28 cellular contexts compared by ENCODE assay signal in the genomic region with DNA sequence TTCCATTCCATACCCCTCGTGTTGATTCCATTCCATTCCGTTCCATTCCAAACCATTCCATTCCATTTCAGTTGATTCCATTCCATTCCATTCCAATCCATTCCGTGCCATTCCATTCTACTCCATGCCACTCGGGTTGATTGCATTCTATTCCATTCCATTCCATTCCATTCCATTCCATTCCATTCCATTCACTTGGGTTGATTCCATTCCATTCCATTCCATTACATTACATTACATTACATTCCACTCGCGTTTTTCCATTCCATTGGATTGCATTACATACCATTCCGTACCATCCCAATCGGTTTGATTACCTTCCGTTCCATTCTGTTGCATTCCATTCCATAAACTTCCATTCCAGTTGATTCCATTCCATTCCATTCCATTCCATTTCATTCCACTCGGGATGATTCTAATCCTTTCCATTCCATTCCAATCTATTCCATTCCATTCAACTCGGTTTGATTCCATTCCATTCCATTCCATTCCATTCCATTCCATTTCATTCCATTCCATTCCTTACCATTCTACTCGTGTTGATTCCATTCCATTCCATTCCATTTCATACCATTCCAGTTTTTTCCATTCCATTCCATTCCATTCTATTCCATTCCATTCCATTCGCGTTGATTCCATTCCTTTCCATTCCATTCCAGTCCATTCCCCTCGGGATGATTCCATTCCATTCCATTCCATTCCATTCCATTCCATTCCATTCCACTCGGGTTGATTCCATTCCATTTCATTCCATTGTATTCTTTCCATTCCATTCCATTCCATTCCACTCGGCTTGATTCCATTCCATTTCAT.
DNase-seq lines count a peak whose midpoint lies in the region; ATAC-seq and TF ChIP-seq lines count a peak whose summit lies in the region.
"Had no signal": no experiment of that assay in that cellular context is flagged by ENCODE, and none has a peak within 500 bp of the region (broad histone marks: within the 10 kb centered on the region; RNA-seq: fewer than 3 reads in every experiment).

No MANE protein-coding gene starts in this region.

- H3K79me2 ChIP-seq in HCT116 (ENCODE audit: insufficient read depth, low read length) (no peaks in the 10 kb centered on the region), mesendoderm (ENCODE audit: control insufficient read depth, insufficient read depth, low read length) (no peaks in the 10 kb centered on the region)

- H3K36me3 ChIP-seq in BE2C, result no peaks in the 10 kb centered on the region
- H3K36me3 ChIP-seq in HCT116 (ENCODE audit: control insufficient read depth in 1 of 2, insufficient read depth in 2 of 2, low read length in 2 of 2), result no peaks in the 10 kb centered on the region
- H3K36me3 ChIP-seq in mesendoderm (ENCODE audit: control insufficient read depth, insufficient read depth, low read length), result peaks cover 2% of the 10 kb centered on the region
- H3K36me3 ChIP-seq: HAP-1, SJCRH30 had no signal

- H3K18ac ChIP-seq in mesendoderm (ENCODE audit: low read length), result no peak overlapping the region

- no peak overlapping the region for H4K8ac ChIP-seq in mesendoderm (ENCODE audit: low read depth, low read length)

- intact Hi-C loops in HCT116 (cut with micrococcal nuclease), result no loop called here
- intact Hi-C loops in right cardiac atrium (cut with DNase I), result no loop called here

- no peaks in the 10 kb centered on the region for H3K27me3 ChIP-seq in BE2C
- no peaks in the 10 kb centered on the region for H3K27me3 ChIP-seq in HCT116 (ENCODE audit: insufficient read depth, low read length)
- no peaks in the 10 kb centered on the region for H3K27me3 ChIP-seq in mesendoderm (ENCODE audit: insufficient read depth, low read length, poor library complexity)
- H3K27me3 ChIP-seq in right cardiac atrium (ENCODE audit: control insufficient read depth, insufficient read depth), result no peaks in the 10 kb centered on the region
- H3K27me3 ChIP-seq: SJCRH30 had no signal

- no peaks in the 10 kb centered on the region for H4K20me1 ChIP-seq in HCT116 (ENCODE audit: insufficient read depth)

- WGBS in mesendoderm (ENCODE audit: extremely low coverage, insufficient coverage, low lambda C conversion rate), result 100% methylated on average over 13 of the region's 17 CpGs
- 64% methylated on average over 17 of the region's 17 CpGs for WGBS in right cardiac atrium

- H3K9ac ChIP-seq in HCT116 (ENCODE audit: low read length), result no peak overlapping the region
- no peak overlapping the region for H3K9ac ChIP-seq in mesendoderm (ENCODE audit: low read length)
- H3K9ac ChIP-seq: GM23248 had no signal

- H3K4me2 ChIP-seq in HCT116 (ENCODE audit: low read length) (no peak overlapping the region), mesendoderm (ENCODE audit: low read length) (no peak overlapping the region)

- H2BK15ac ChIP-seq in mesendoderm (replicated peaks; ENCODE audit: low read depth), result no peak overlapping the region

- no peaks in the 10 kb centered on the region for H3K4me1 ChIP-seq in BE2C
- H3K4me1 ChIP-seq in HCT116 (ENCODE audit: control insufficient read depth in 1 of 2, insufficient read depth in 2 of 2, low read length in 2 of 2), result 0 out of 4 replicates have a peak, but pooled peaks cover 0 to 2% of the 10 kb centered on the region in 2 experiments
- H3K4me1 ChIP-seq in mesendoderm (ENCODE audit: control insufficient read depth, low read depth, low read length), result no peaks in the 10 kb centered on the region
- H3K4me1 ChIP-seq in right cardiac atrium (ENCODE audit: control insufficient read depth, insufficient read depth, low read length), result no peaks in the 10 kb centered on the region
- H3K4me1 ChIP-seq: HAP-1 had no signal

- no TSS peak for BruUV-seq in HCT116 (replicated peaks; lab: Mats Ljungman, UMichigan)

- TF ChIP-seq CTCF in BE2C (IDR thresholded peaks at IDR 0.05; ENCODE audit: low read depth, low read length) (0 out of 2 replicates have a peak, but pooled peaks have one; percentile 4), HCT116 (IDR thresholded peaks at IDR 0.05 in 2 of 3, conservative IDR thresholded peaks at IDR 0.05 in 1 of 3; ENCODE audit: borderline replicate concordance in 1 of 3, insufficient read depth in 1 of 3, low read depth in 2 of 3, low read length in 2 of 3) (no peak)

- H3K23ac ChIP-seq in mesendoderm (ENCODE audit: low read length), result no peak overlapping the region

- no peak overlapping the region for H2BK120ac ChIP-seq in mesendoderm (ENCODE audit: low read depth, low read length)

- H3K4me3 ChIP-seq in BE2C (ENCODE audit: low read depth, low read length), result no peak overlapping the region
- H3K4me3 ChIP-seq in HCT116 (replicated peaks in 1 of 2; ENCODE audit: low read depth in 1 of 2, low read length in 2 of 2), result no peak overlapping the region
- peak overlapping the region; percentile 1 for H3K4me3 ChIP-seq in mesendoderm (ENCODE audit: low read length)
- H3K4me3 ChIP-seq in right cardiac atrium (ENCODE audit: low read length), result no peak overlapping the region
- H3K4me3 ChIP-seq: GM23248, HAP-1, SJCRH30 had no signal

- POLR2A ChIA-PET in HCT116 (lab: Charles Lee), result no interaction called here

- no peak for ATAC-seq in HCT116
- ATAC-seq in right cardiac atrium, result no peak
- ATAC-seq in HG03108 (IDR thresholded peaks at IDR 0.05; ENCODE audit: unreplicated experiment), result no peak
- ATAC-seq: Panc1 had no signal

- H2BK5ac ChIP-seq in mesendoderm (ENCODE audit: low read length), result no peak overlapping the region

- no peak overlapping the region for H4K5ac ChIP-seq in mesendoderm (ENCODE audit: low read length)

- no peak overlapping the region for H3K4ac ChIP-seq in mesendoderm (ENCODE audit: low read depth, low read length)

- RAD21 ChIA-PET in HCT116 (lab: Charles Lee; ENCODE audit: low non-redundant PET in 1 of 2, low total read pairs in 2 of 2, uncharacterized antibody in 2 of 2, unreplicated experiment in 2 of 2), result no interaction called here

- H2AFZ ChIP-seq in HCT116 (ENCODE audit: low read depth, low read length, poor library complexity, severe bottlenecking), result no peak overlapping the region
- H2AFZ ChIP-seq: GM23248 had no signal

- no peaks in the 10 kb centered on the region for H3K79me1 ChIP-seq in mesendoderm (ENCODE audit: low read length)

- H3K27ac ChIP-seq in HCT116 (ENCODE audit: low read depth, low read length) (no peak overlapping the region), mesendoderm (ENCODE audit: low read depth, low read length) (no peak overlapping the region), right cardiac atrium (ENCODE audit: low read length) (no peak overlapping the region)
- H3K27ac ChIP-seq: 22Rv1, C4-2B, GM23248, SJCRH30 had no signal

- TF ChIP-seq POLR2A in HCT116 (IDR thresholded peaks at IDR 0.05; ENCODE audit: borderline replicate concordance, extremely low read depth, insufficient read depth, insufficient read length), result no peak

- CTCF ChIA-PET in HCT116 (lab: Charles Lee), result no interaction called here

- H2AK5ac ChIP-seq in mesendoderm (ENCODE audit: low read length), result no peak overlapping the region

- DNase-seq in BE2C (no peak), HCT116 (ENCODE audit: low read depth, low spot score) (no peak), ecto neural progenitor cell (ENCODE audit: low spot score) (peak; percentile 36), mesendoderm (peak; percentile 33), SW480 (ENCODE audit: low spot score) (no peak), DMS53 treated with DMSO at 0.1 percent for 48 hours (lab: John Stamatoyannopoulos, UW; ENCODE audit: unreplicated experiment) (no peak), right cardiac atrium (no peak)
- DNase-seq: ACHN; Calu3; CD8-positive, alpha-beta memory T cell; DMS153; GDM1; GM23248; MM.1S; NCI-H1092; NCI-H1436 treated with DMSO at 0.1 percent for 48 hours; NCI-H1930; NCI-H2227 treated with DMSO at 0.1 percent for 48 hours; NCI-H510A treated with DMSO at 0.1 percent for 48 hours; NCI-H748 treated with DMSO at 0.1 percent for 48 hours; NK-92 treated with Interleukin-12 subunit alpha and Interleukin-12 subunit beta, amount 100 ng/mL, for 24 hours; SJCRH30; T-helper 1 cell had no signal

- H3K56ac ChIP-seq in mesendoderm (ENCODE audit: low read length), result no peak overlapping the region

- no peaks in the 10 kb centered on the region for H3K9me2 ChIP-seq in HCT116 (ENCODE audit: insufficient read depth)

- TF ChIP-seq RAD21 in HCT116 (IDR thresholded peaks at IDR 0.05; ENCODE audit: low read depth), result no peak

- no peaks in the 10 kb centered on the region; the same call in 1 of the 2 replicates for H3K9me3 ChIP-seq in BE2C
- H3K9me3 ChIP-seq in HCT116 (ENCODE audit: control insufficient read depth in 1 of 2, insufficient read depth in 1 of 2, low read depth in 1 of 2, low read length in 2 of 2), result no peaks in the 10 kb centered on the region; a peak in 1 of 4 replicates
- peaks cover 3% of the 10 kb centered on the region for H3K9me3 ChIP-seq in right cardiac atrium (ENCODE audit: control insufficient read depth, low read length)

TF ChIP-seq in HCT116, 20 proteins besides CTCF, POLR2A, EP300 and RAD21:
- TF ChIP-seq TCF7L2 (IDR thresholded peaks at IDR 0.05; ENCODE audit: borderline replicate concordance, extremely low read depth, insufficient read depth, insufficient read length) (no peak), ZNF274 (IDR thresholded peaks at IDR 0.05; ENCODE audit: low read depth, low read length) (0 out of 2 replicates have a peak, but pooled peaks have one; percentile 24), EZH2 (IDR thresholded peaks at IDR 0.05) (no peak), EGR1 (IDR thresholded peaks at IDR 0.05; ENCODE audit: low read depth) (no peak)
TF ChIP-seq in HCT116: peak in this region for 1.

Comparison
In these comparisons a context has a peak if more than half of its experiments do, and no peak if none do; other contexts are left out.
1. DNase-seq: peak in ecto neural progenitor cell (single experiment) and mesendoderm (single experiment); none in BE2C (single experiment), HCT116 (single experiment), SW480 (single experiment), DMS53 treated with DMSO at 0.1 percent for 48 hours (single experiment) and right cardiac atrium (0 of 3).